In genomic region chr13:28551498-28551895, GRCh38 we compare ENCODE assay signal across 19 cellular contexts. TPM values are rescaled to one million over a fixed set of nuclear protein-coding genes. Genes with fewer than 3 reads are reported as not detected.
DNase-seq lines count a peak whose midpoint lies in the region; ATAC-seq, FAIRE-seq and TF ChIP-seq lines count a peak whose summit lies in the region.
"Had no signal": no experiment of that assay in that cellular context is flagged by ENCODE, and none has a peak within 500 bp of the region (broad histone marks: within the 10 kb centered on the region; RNA-seq: fewer than 3 reads in every experiment).

No MANE protein-coding gene starts in this region.

- H3K27me3 ChIP-seq in smooth muscle cell (ENCODE audit: low read depth) = no peaks in the 10 kb centered on the region
- H3K27me3 ChIP-seq: BE2C had no signal

- H3K4me2 ChIP-seq in smooth muscle cell = no peak overlapping the region

- no peaks in the 10 kb centered on the region for H3K79me2 ChIP-seq in smooth muscle cell (ENCODE audit: low read depth)

- H3K27me3 Mint-ChIP-seq in activated T-cell treated with anti-CD3 and anti-CD28 coated beads, Interleukin-2, amount 50 U/mL, for 4 hours (ENCODE audit: low read depth) = peaks cover 9% of the 10 kb centered on the region

- H3K4me1 ChIP-seq in smooth muscle cell (ENCODE audit: low read depth) = no peaks in the 10 kb centered on the region
- H3K4me1 ChIP-seq: BE2C had no signal

- H3K27ac ChIP-seq in SK-N-MC (peak overlapping the region; percentile 81; the same call in 1 of the 2 replicates), smooth muscle cell (ENCODE audit: low read depth) (no peak overlapping the region)

- 80% methylated on average over 2 of the region's 2 CpGs for WGBS in smooth muscle cell (ENCODE audit: low lambda C conversion rate)

- no peak for DNase-seq in activated T-cell treated with anti-CD3 and anti-CD28 coated beads, Interleukin-2, amount 50 U/mL, for 4 hours
- DNase-seq in activated T-cell treated with anti-CD3 and anti-CD28 coated beads for 4 hours (no peak), SK-N-MC (ENCODE audit: low read depth, low spot score) (no peak), smooth muscle cell (lab: John Stamatoyannopoulos, UW; ENCODE audit: unreplicated experiment) (no peak), H54 (ENCODE audit: insufficient read length, low spot score) (no peak), NCI-H1930 (lab: John Stamatoyannopoulos, UW) (no peak)
- DNase-seq: ACHN; BE2C; C1 segment of cervical spinal cord; Caco-2; CD4-positive, alpha-beta T cell; GOT3; H9 had no signal

- no peak for TF ChIP-seq POLR2A in H54 (IDR thresholded peaks at IDR 0.05; ENCODE audit: low read depth, low read length)

- H3K36me3 ChIP-seq in SK-N-MC (ENCODE audit: insufficient read depth, low read length) = no peaks in the 10 kb centered on the region
- no peaks in the 10 kb centered on the region for H3K36me3 ChIP-seq in smooth muscle cell (ENCODE audit: low read depth)
- H3K36me3 ChIP-seq: BE2C had no signal

- H3K9me3 Mint-ChIP-seq in activated T-cell treated with anti-CD3 and anti-CD28 coated beads, Interleukin-2, amount 50 U/mL, for 4 hours = no peaks in the 10 kb centered on the region
- H3K9me3 Mint-ChIP-seq: CD4-positive, alpha-beta T cell; H9 had no signal

- no peak for TF ChIP-seq CTCF in smooth muscle cell (IDR thresholded peaks at IDR 0.05; ENCODE audit: borderline replicate concordance, insufficient read depth, poor library complexity, severe bottlenecking)

- H3K36me3 Mint-ChIP-seq in activated T-cell treated with anti-CD3 and anti-CD28 coated beads, Interleukin-2, amount 50 U/mL, for 4 hours (ENCODE audit: insufficient read depth) = no peaks in the 10 kb centered on the region

- H3K9ac ChIP-seq in SK-N-MC (ENCODE audit: insufficient read length) (no peak overlapping the region), smooth muscle cell (ENCODE audit: low read depth) (no peak overlapping the region)

- H3K4me3 ChIP-seq in SK-N-MC (no peak overlapping the region), smooth muscle cell (no peak overlapping the region)

- H4K20me1 ChIP-seq in smooth muscle cell (ENCODE audit: low read depth) = no peaks in the 10 kb centered on the region

- ATAC-seq in activated T-cell treated with anti-CD3 and anti-CD28 coated beads, Interleukin-2, amount 50 U/mL, for 4 hours = peak; percentile 7 to 14

- H3F3A ChIP-seq in smooth muscle cell (ENCODE audit: low read depth) = no peaks in the 10 kb centered on the region

- peak overlapping the region; percentile 21 for H2AFZ ChIP-seq in smooth muscle cell (ENCODE audit: low read depth)

- H3K9me3 ChIP-seq in SK-N-MC (ENCODE audit: low read depth, low read length) (no peaks in the 10 kb centered on the region), smooth muscle cell (replicated peaks; ENCODE audit: low read depth) (no peaks in the 10 kb centered on the region)
- H3K9me3 ChIP-seq: BE2C, Caco-2 had no signal

- H3K4me1 Mint-ChIP-seq in activated T-cell treated with anti-CD3 and anti-CD28 coated beads, Interleukin-2, amount 50 U/mL, for 4 hours (ENCODE audit: low read depth) = no peaks in the 10 kb centered on the region

- no peak for FAIRE-seq in H54 (lab: Jason Lieb, UNC)
- FAIRE-seq: A204.1, D721Med, G401.6, GM12891, GM18507 had no signal

- H3K4me3 Mint-ChIP-seq in activated T-cell treated with anti-CD3 and anti-CD28 coated beads, Interleukin-2, amount 50 U/mL, for 4 hours = no peak overlapping the region
- H3K4me3 Mint-ChIP-seq: CD4-positive, alpha-beta T cell; H9 had no signal

RNA-seq across cellular contexts. Expression of gene FLT1, which starts 56.6 kb away (rescaled TPM):
- total RNA-seq in activated T-cell treated with anti-CD3 and anti-CD28 coated beads, Interleukin-2, amount 50 U/mL, for 4 hours = 10 to 100 TPM; 14.7 to 29.0 (median 18.8) TPM
- 738 and 786 TPM in 2 replicates for total RNA-seq in smooth muscle cell
- 329 and 495 TPM in 2 replicates for polyA plus RNA-seq in smooth muscle cell
- total RNA-seq: HT-29 had no signal

Comparison
In these comparisons a context has a peak if more than half of its experiments do, and no peak if none do; other contexts are left out.
1. RNA of gene FLT1, which starts 56.6 kb away (total RNA-seq): 738 to 786 TPM in smooth muscle cell; 14.7 to 29.0 TPM in activated T-cell treated with anti-CD3 and anti-CD28 coated beads, Interleukin-2, amount 50 U/mL, for 4 hours; every median in the first group is over 10 times any median in the second.